Comparison of ENCODE assay signal across 8 cellular contexts in the genomic region with DNA sequence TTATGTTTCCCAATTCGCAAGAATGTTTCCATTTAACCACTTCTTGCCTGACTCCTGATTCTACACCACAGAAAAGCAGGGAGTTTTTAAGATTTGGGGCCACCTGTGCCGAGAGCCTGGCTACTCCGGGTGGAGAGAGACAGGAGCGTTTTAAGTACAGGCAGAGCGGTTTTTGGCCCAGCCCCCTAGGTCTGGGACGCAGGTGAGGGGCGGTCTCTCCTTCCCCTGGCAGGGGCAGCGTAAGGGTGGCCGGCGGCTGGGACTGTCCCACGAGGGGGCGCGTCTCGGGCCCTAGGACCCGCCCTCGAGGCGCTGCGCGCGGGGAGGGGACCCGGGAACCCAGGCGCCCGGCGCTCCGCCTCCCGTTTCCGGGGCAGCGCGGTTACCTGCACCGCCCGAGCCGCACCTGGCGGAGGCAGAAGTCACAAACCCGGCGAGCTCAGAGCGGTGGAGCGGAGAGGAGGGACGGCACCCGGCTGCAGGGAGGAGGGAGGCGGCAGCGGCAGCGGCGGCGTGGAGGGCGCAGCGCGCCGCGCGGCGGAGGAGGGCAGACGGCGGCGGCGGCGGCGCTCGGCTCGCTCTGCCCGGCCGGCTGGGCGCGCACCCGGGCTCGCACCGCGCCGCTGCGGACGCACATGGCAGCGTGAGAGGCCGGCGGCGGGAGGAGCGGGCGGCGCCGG. TPM values are rescaled to one million over a fixed set of nuclear protein-coding genes. Genes with fewer than 3 reads are reported as not detected.
DNase-seq lines count a peak whose midpoint lies in the region; ATAC-seq and TF ChIP-seq lines count a peak whose summit lies in the region.

Gene WWC1, plus strand, starts transcription at position 365 of the 680 bp plus-strand sequence. CDS start 508 bp downstream, outside the sequence.

- H3K27ac ChIP-seq in BLaER1 treated with 17β-estradiol and CSF1 and Interleukin-3, amounts not matched to agents 10 nM and 100 nM: peak within 1 kb of the TSS in 10 of 11 experiments; percentile 23 to 72 (median 64); a peak in 16 of 22 replicates
- peak within 1 kb of the TSS in 3 of 4 donors; percentile 72 to 73 (median 72) for H3K27ac ChIP-seq in esophagus squamous epithelium

- H3K4me1 ChIP-seq in BLaER1 treated with 17β-estradiol and CSF1 and Interleukin-3, amounts not matched to agents 10 nM and 100 nM: peaks cover 16 to 35% (median 22%) of the 10 kb centered on the region in 10 experiments
- H3K4me1 ChIP-seq in esophagus squamous epithelium: peaks cover 5 to 53% (median 19%) of the 10 kb centered on the region in 3 donors

- H3K9me3 Mint-ChIP-seq in nephron progenitor cell (peaks cover 7% of the 10 kb centered on the region), type B pancreatic cell (no peaks in the 10 kb centered on the region)

- intact Hi-C loops in esophagus squamous epithelium (cut with DNase I): no loop called here

- no peaks in the 10 kb centered on the region for H3K9me3 ChIP-seq in BLaER1 treated with 17β-estradiol and CSF1 and Interleukin-3, amounts not matched to agents 10 nM and 100 nM (replicated peaks in 1 of 11)
- H3K9me3 ChIP-seq in esophagus squamous epithelium: no peaks in the 10 kb centered on the region

- 0 to 6% methylated on average over 3 to 6 of the region's 78 CpGs for WGBS in esophagus squamous epithelium, 2 donors

- H3K4me2 ChIP-seq in BLaER1 treated with 17β-estradiol and CSF1 and Interleukin-3, amounts not matched to agents 10 nM and 100 nM: peak within 1 kb of the TSS; percentile 83 to 98 (median 93)

- no peak within 1 kb of the TSS for H3K27ac Mint-ChIP-seq in nephron progenitor cell
- H3K27ac Mint-ChIP-seq in type B pancreatic cell: peak within 1 kb of the TSS; percentile 83

- H4K20me1 ChIP-seq in BLaER1 treated with 17β-estradiol and CSF1 and Interleukin-3, amounts not matched to agents 10 nM and 100 nM: peaks cover 0 to 7% (median 0%) of the 10 kb centered on the region in 11 experiments; a peak in 5 of 22 replicates

- DNase-seq in NCI-H69 (lab: John Stamatoyannopoulos, UW): peak; percentile 95
- DNase-seq in activated CD8-positive, alpha-beta memory T cell treated with anti-CD3 and anti-CD28 coated beads, Interleukin-2, amount 50 U/mL, for 48 hours: peak; percentile 61
- no peak for DNase-seq in esophagus squamous epithelium (lab: John Stamatoyannopoulos, UW)
- DNase-seq in nephron progenitor cell: peak; percentile 82
- DNase-seq in type B pancreatic cell (ENCODE audit: extremely low spot score, unreplicated experiment): peak; percentile 88

- peak within 1 kb of the TSS; percentile 67 to 82 (median 76) for H3K4me3 ChIP-seq in BLaER1 treated with 17β-estradiol and CSF1 and Interleukin-3, amounts not matched to agents 10 nM and 100 nM
- peak within 1 kb of the TSS; percentile 61 to 75 (median 72) for H3K4me3 ChIP-seq in esophagus squamous epithelium

- H3K36me3 ChIP-seq in BLaER1 treated with 17β-estradiol and CSF1 and Interleukin-3, amounts not matched to agents 10 nM and 100 nM: no peaks in the 10 kb centered on the region
- no peaks in the 10 kb centered on the region for H3K36me3 ChIP-seq in esophagus squamous epithelium

- TF ChIP-seq POLR2A in GM19193 (IDR thresholded peaks at IDR 0.05; ENCODE audit: extremely low read depth, insufficient read depth, insufficient read length) (peak; percentile 61), esophagus squamous epithelium (IDR thresholded peaks at IDR 0.05) (peak in 1 of 4 donors; percentile 66)

- H3K36me3 Mint-ChIP-seq in nephron progenitor cell (ENCODE audit: low read depth) (no peaks in the 10 kb centered on the region), type B pancreatic cell (no peaks in the 10 kb centered on the region)

- peaks cover 45% of the 10 kb centered on the region for H3K27me3 Mint-ChIP-seq in nephron progenitor cell (ENCODE audit: low read depth, poor library complexity)
- H3K27me3 Mint-ChIP-seq in type B pancreatic cell: peaks cover 4% of the 10 kb centered on the region

- H3K9ac ChIP-seq in BLaER1 treated with 17β-estradiol and CSF1 and Interleukin-3, amounts not matched to agents 10 nM and 100 nM: peak within 1 kb of the TSS; percentile 65 to 84 (median 77); a peak in 21 of 22 replicates

- H3K27me3 ChIP-seq in BLaER1 treated with 17β-estradiol and CSF1 and Interleukin-3, amounts not matched to agents 10 nM and 100 nM: peaks cover 0 to 26% (median 12%) of the 10 kb centered on the region in 11 experiments; a peak in 13 of 22 replicates
- H3K27me3 ChIP-seq in esophagus squamous epithelium: peaks cover 0 to 61% (median 3%) of the 10 kb centered on the region in 4 donors

- peaks cover 57% of the 10 kb centered on the region for H3K4me1 Mint-ChIP-seq in nephron progenitor cell
- H3K4me1 Mint-ChIP-seq in type B pancreatic cell (ENCODE audit: unreplicated experiment): peaks cover 53% of the 10 kb centered on the region

- peak; percentile 80 for ATAC-seq in HG03196 (IDR thresholded peaks at IDR 0.05; ENCODE audit: unreplicated experiment)

- peak within 1 kb of the TSS; percentile 84 for H3K4me3 Mint-ChIP-seq in nephron progenitor cell
- peak within 1 kb of the TSS; percentile 91 for H3K4me3 Mint-ChIP-seq in type B pancreatic cell

- TF ChIP-seq CTCF in esophagus squamous epithelium (IDR thresholded peaks at IDR 0.05) (peak in 3 of 6 experiments; percentile 35 to 61 (median 61)), nephron progenitor cell (IDR thresholded peaks at IDR 0.05) (peak; percentile 42), type B pancreatic cell (conservative IDR thresholded peaks at IDR 0.05) (peak; percentile 71)

RNA-seq across cellular contexts. Expression of gene WWC1, which starts in this region (rescaled TPM):
- total RNA-seq in esophagus squamous epithelium (10 to 100 TPM; 14.4 to 25.0 (median 16.1) TPM), type B pancreatic cell (ENCODE audit: low replicate concordance) (80.1 and 183 TPM in 2 replicates)
